7 cellular contexts compared by ENCODE assay signal in the genomic region with DNA sequence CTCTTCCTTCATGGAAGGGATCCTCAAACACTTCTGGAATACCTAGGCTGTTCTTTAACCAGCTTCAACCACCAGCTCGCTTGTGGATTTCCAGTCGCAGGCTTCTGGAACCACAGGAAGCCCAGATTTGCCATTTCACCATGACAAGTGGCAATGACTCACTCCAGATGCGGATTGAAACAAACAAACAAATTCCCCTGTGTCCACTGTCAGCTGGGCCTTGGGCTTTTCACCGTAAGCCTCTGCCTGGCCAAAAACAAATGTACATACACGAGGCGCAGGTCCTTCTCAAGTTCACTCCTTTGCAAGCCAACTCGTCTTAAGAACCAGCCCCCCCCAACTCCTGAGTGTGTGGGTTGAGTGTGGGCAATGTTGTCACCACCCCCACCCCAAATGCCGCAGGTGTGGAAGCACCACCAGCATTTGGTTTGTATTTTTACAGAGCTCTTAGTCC. TPM values are rescaled to one million over a fixed set of nuclear protein-coding genes. Genes with fewer than 3 reads are reported as not detected.
DNase-seq lines count a peak whose midpoint lies in the region; ATAC-seq lines count a peak whose summit lies in the region.

No MANE protein-coding gene starts in this region.

- H3K4me1 Mint-ChIP-seq in IgD-negative memory B cell, result peaks cover 16 to 36% (median 27%) of the 10 kb centered on the region in 3 donors
- peaks cover 38% of the 10 kb centered on the region for H3K4me1 Mint-ChIP-seq in activated T-helper 17 cell treated with anti-CD3 and anti-CD28 coated beads, Interleukin-2, amount 50 U/mL, for 72 hours
- H3K4me1 Mint-ChIP-seq in stimulated activated naive CD8-positive, alpha-beta T cell treated with anti-CD3 and anti-CD28 coated beads, Interleukin-15, Interleukin-2, amounts not matched to agents 100 ng/mL and 50 ng/mL, for 24 hours (ENCODE audit: low read depth), result peaks cover 49% of the 10 kb centered on the region

- H3K4me3 Mint-ChIP-seq in IgD-negative memory B cell, result peak overlapping the region in 3 of 4 donors; percentile 15 to 96 (median 93)
- H3K4me3 Mint-ChIP-seq in activated T-helper 17 cell treated with anti-CD3 and anti-CD28 coated beads, Interleukin-2, amount 50 U/mL, for 72 hours, result peak overlapping the region; percentile 100
- H3K4me3 Mint-ChIP-seq in stimulated activated naive CD8-positive, alpha-beta T cell treated with anti-CD3 and anti-CD28 coated beads, Interleukin-15, Interleukin-2, amounts not matched to agents 100 ng/mL and 50 ng/mL, for 24 hours, result no peak overlapping the region

- peak overlapping the region; percentile 32 for H3K9ac ChIP-seq in iPS-15b (ENCODE audit: low read depth, low read length)

- H3K36me3 ChIP-seq in iPS-15b (ENCODE audit: control insufficient read depth, insufficient read depth, low read length), result peaks cover 7% of the 10 kb centered on the region

- H3K27me3 Mint-ChIP-seq in IgD-negative memory B cell, result no peaks in the 10 kb centered on the region
- H3K27me3 Mint-ChIP-seq in activated T-helper 17 cell treated with anti-CD3 and anti-CD28 coated beads, Interleukin-2, amount 50 U/mL, for 72 hours, result no peaks in the 10 kb centered on the region
- no peaks in the 10 kb centered on the region for H3K27me3 Mint-ChIP-seq in stimulated activated naive CD8-positive, alpha-beta T cell treated with anti-CD3 and anti-CD28 coated beads, Interleukin-15, Interleukin-2, amounts not matched to agents 100 ng/mL and 50 ng/mL, for 24 hours

- DNase-seq in OCI-M2 (lab: John Stamatoyannopoulos, UW; ENCODE audit: unreplicated experiment), result no peak
- no peak for DNase-seq in Ammon's horn (ENCODE audit: low spot score)
- DNase-seq in NK-92 treated with Interleukin-12 subunit alpha and Interleukin-12 subunit beta, amount 100 ng/mL, for 24 hours (lab: John Stamatoyannopoulos, UW), result no peak

- no peaks in the 10 kb centered on the region for H3K9me3 Mint-ChIP-seq in IgD-negative memory B cell
- no peaks in the 10 kb centered on the region for H3K9me3 Mint-ChIP-seq in activated T-helper 17 cell treated with anti-CD3 and anti-CD28 coated beads, Interleukin-2, amount 50 U/mL, for 72 hours
- no peaks in the 10 kb centered on the region for H3K9me3 Mint-ChIP-seq in stimulated activated naive CD8-positive, alpha-beta T cell treated with anti-CD3 and anti-CD28 coated beads, Interleukin-15, Interleukin-2, amounts not matched to agents 100 ng/mL and 50 ng/mL, for 24 hours

- H3K4me3 ChIP-seq in iPS-15b (ENCODE audit: low read depth, low read length), result no peak overlapping the region

- no peak for ATAC-seq in activated T-helper 17 cell treated with anti-CD3 and anti-CD28 coated beads, Interleukin-2, amount 50 U/mL, for 72 hours (replicated peaks)

- peaks cover 24% of the 10 kb centered on the region for H3K27me3 ChIP-seq in iPS-15b (ENCODE audit: control insufficient read depth, insufficient read depth, low read length)

- H3K4me1 ChIP-seq in iPS-15b (ENCODE audit: control insufficient read depth, insufficient read depth, low read length), result peaks cover 13% of the 10 kb centered on the region

- H3K27ac Mint-ChIP-seq in IgD-negative memory B cell, result peak overlapping the region in 2 of 3 donors; percentile 90 to 92
- H3K27ac Mint-ChIP-seq in activated T-helper 17 cell treated with anti-CD3 and anti-CD28 coated beads, Interleukin-2, amount 50 U/mL, for 72 hours, result peak overlapping the region; percentile 100
- H3K27ac Mint-ChIP-seq in stimulated activated naive CD8-positive, alpha-beta T cell treated with anti-CD3 and anti-CD28 coated beads, Interleukin-15, Interleukin-2, amounts not matched to agents 100 ng/mL and 50 ng/mL, for 24 hours, result peak overlapping the region; percentile 28

- H3K9me3 ChIP-seq in iPS-15b (ENCODE audit: control insufficient read depth, insufficient read depth, low read length), result no peaks in the 10 kb centered on the region

- H3K36me3 Mint-ChIP-seq in IgD-negative memory B cell, result no peaks in the 10 kb centered on the region
- H3K36me3 Mint-ChIP-seq in activated T-helper 17 cell treated with anti-CD3 and anti-CD28 coated beads, Interleukin-2, amount 50 U/mL, for 72 hours (ENCODE audit: low read depth), result peaks cover 91% of the 10 kb centered on the region
- H3K36me3 Mint-ChIP-seq in stimulated activated naive CD8-positive, alpha-beta T cell treated with anti-CD3 and anti-CD28 coated beads, Interleukin-15, Interleukin-2, amounts not matched to agents 100 ng/mL and 50 ng/mL, for 24 hours (ENCODE audit: low read depth), result peaks cover 19% of the 10 kb centered on the region

RNA-seq across cellular contexts. Expression of a gene that starts 8.8 kb away (rescaled TPM):
- polyA plus RNA-seq in IgD-negative memory B cell, result 3.1 TPM
- 100 to 1,000 TPM in 1 of 2 donors, 10 to 100 TPM in 1; 67.5 to 143 TPM for total RNA-seq in activated T-helper 17 cell treated with anti-CD3 and anti-CD28 coated beads, Interleukin-2, amount 50 U/mL, for 72 hours

RNA-seq across cellular contexts. Expression of a gene that starts 34.1 kb away (rescaled TPM):
- not detected for polyA plus RNA-seq in IgD-negative memory B cell
- total RNA-seq in activated T-helper 17 cell treated with anti-CD3 and anti-CD28 coated beads, Interleukin-2, amount 50 U/mL, for 72 hours, result not detected

Comparison
In these comparisons a context has a peak if more than half of its experiments do, and no peak if none do; other contexts are left out.
1. H3K27ac Mint-ChIP-seq: peak in every context shown above with its lines; median percentile 100 in activated T-helper 17 cell treated with anti-CD3 and anti-CD28 coated beads, Interleukin-2, amount 50 U/mL, for 72 hours; 91 in IgD-negative memory B cell; 28 in stimulated activated naive CD8-positive, alpha-beta T cell treated with anti-CD3 and anti-CD28 coated beads, Interleukin-15, Interleukin-2, amounts not matched to agents 100 ng/mL and 50 ng/mL, for 24 hours.